In genomic region chr2:8510055-8510454, GRCh38 we compare ENCODE assay signal across 7 cellular contexts.
DNase-seq lines count a peak whose midpoint lies in the region; ATAC-seq and TF ChIP-seq lines count a peak whose summit lies in the region.
"Not testable (repeated sequence)": the region's sequence is repeated elsewhere in the genome, so short reads cannot be mapped to it uniquely, and the experiment has no call there.

No MANE protein-coding gene starts in this region.

- not testable (repeated sequence) for H3K27me3 Mint-ChIP-seq in T-helper 1 cell treated with Interleukin-12 subunit alpha and Interleukin-12 subunit beta and Interleukin-4 antibody, amounts not matched to agents 30 μg/mL and 1 μg/mL, for 36 hours (ENCODE audit: low read depth); activated T-helper 17 cell treated with anti-CD3 and anti-CD28 coated beads, Interleukin-2, amount 50 U/mL, for 72 hours; central memory CD8-positive, alpha-beta T cell; natural killer cell treated with Interleukin-12 subunit alpha and Interleukin-12 subunit beta and Interleukin-15 and Interleukin-18, amount 100 ng/mL, for 72 hours
- H3K27me3 Mint-ChIP-seq in immature natural killer cell (ENCODE audit: low read depth in 3 of 3): peaks cover 7 to 13% (median 8%) of the 10 kb centered on the region in 3 donors

- peaks cover 51% of the 10 kb centered on the region for H3K9me3 Mint-ChIP-seq in T-helper 1 cell treated with Interleukin-12 subunit alpha and Interleukin-12 subunit beta and Interleukin-4 antibody, amounts not matched to agents 30 μg/mL and 1 μg/mL, for 36 hours
- H3K9me3 Mint-ChIP-seq in activated T-helper 17 cell treated with anti-CD3 and anti-CD28 coated beads, Interleukin-2, amount 50 U/mL, for 72 hours; immature natural killer cell; natural killer cell treated with Interleukin-12 subunit alpha and Interleukin-12 subunit beta and Interleukin-15 and Interleukin-18, amount 100 ng/mL, for 72 hours; stimulated activated effector memory CD8-positive, alpha-beta T cell treated with anti-CD3 and anti-CD28 coated beads, Interleukin-12 subunit alpha, Interleukin-12 subunit beta, amount 100 ng/mL, for 72 hours: not testable (repeated sequence)
- peaks cover 10% of the 10 kb centered on the region for H3K9me3 Mint-ChIP-seq in central memory CD8-positive, alpha-beta T cell

- not testable (repeated sequence) for H3K4me2 ChIP-seq in parathyroid adenoma (ENCODE audit: low read length)

- H3K4me3 ChIP-seq in parathyroid adenoma (ENCODE audit: low read depth, low read length): not testable (repeated sequence)

- not testable (repeated sequence) for H3K27me3 ChIP-seq in parathyroid adenoma (ENCODE audit: control insufficient read depth, insufficient read depth, low read length)

- H2AFZ ChIP-seq in parathyroid adenoma: not testable (repeated sequence)

- peaks cover 29% of the 10 kb centered on the region for H3K36me3 Mint-ChIP-seq in T-helper 1 cell treated with Interleukin-12 subunit alpha and Interleukin-12 subunit beta and Interleukin-4 antibody, amounts not matched to agents 30 μg/mL and 1 μg/mL, for 36 hours (ENCODE audit: low read depth)
- H3K36me3 Mint-ChIP-seq in activated T-helper 17 cell treated with anti-CD3 and anti-CD28 coated beads, Interleukin-2, amount 50 U/mL, for 72 hours (ENCODE audit: low read depth); central memory CD8-positive, alpha-beta T cell (ENCODE audit: insufficient read depth); immature natural killer cell; stimulated activated effector memory CD8-positive, alpha-beta T cell treated with anti-CD3 and anti-CD28 coated beads, Interleukin-12 subunit alpha, Interleukin-12 subunit beta, amount 100 ng/mL, for 72 hours: not testable (repeated sequence)
- H3K36me3 Mint-ChIP-seq in natural killer cell treated with Interleukin-12 subunit alpha and Interleukin-12 subunit beta and Interleukin-15 and Interleukin-18, amount 100 ng/mL, for 72 hours: peaks cover 14% of the 10 kb centered on the region

- not testable (repeated sequence) for H3K9me3 ChIP-seq in parathyroid adenoma (ENCODE audit: control insufficient read depth, low read length)

- H3K27ac Mint-ChIP-seq in T-helper 1 cell treated with Interleukin-12 subunit alpha and Interleukin-12 subunit beta and Interleukin-4 antibody, amounts not matched to agents 30 μg/mL and 1 μg/mL, for 36 hours: peak overlapping the region; percentile 52
- H3K27ac Mint-ChIP-seq in activated T-helper 17 cell treated with anti-CD3 and anti-CD28 coated beads, Interleukin-2, amount 50 U/mL, for 72 hours: peak overlapping the region; percentile 97
- H3K27ac Mint-ChIP-seq in central memory CD8-positive, alpha-beta T cell (ENCODE audit: low read depth): peak overlapping the region; percentile 7
- H3K27ac Mint-ChIP-seq in immature natural killer cell: peak overlapping the region; percentile 8 to 99 (median 92)
- peak overlapping the region; percentile 2 to 70 for H3K27ac Mint-ChIP-seq in natural killer cell treated with Interleukin-12 subunit alpha and Interleukin-12 subunit beta and Interleukin-15 and Interleukin-18, amount 100 ng/mL, for 72 hours
- H3K27ac Mint-ChIP-seq in stimulated activated effector memory CD8-positive, alpha-beta T cell treated with anti-CD3 and anti-CD28 coated beads, Interleukin-12 subunit alpha, Interleukin-12 subunit beta, amount 100 ng/mL, for 72 hours: peak overlapping the region; percentile 80

- H3K4me1 Mint-ChIP-seq in T-helper 1 cell treated with Interleukin-12 subunit alpha and Interleukin-12 subunit beta and Interleukin-4 antibody, amounts not matched to agents 30 μg/mL and 1 μg/mL, for 36 hours (ENCODE audit: low read depth): peaks cover 35% of the 10 kb centered on the region
- peaks cover 36% of the 10 kb centered on the region for H3K4me1 Mint-ChIP-seq in activated T-helper 17 cell treated with anti-CD3 and anti-CD28 coated beads, Interleukin-2, amount 50 U/mL, for 72 hours
- peaks cover 42% of the 10 kb centered on the region for H3K4me1 Mint-ChIP-seq in central memory CD8-positive, alpha-beta T cell
- peaks cover 62 to 66% of the 10 kb centered on the region in 2 donors for H3K4me1 Mint-ChIP-seq in immature natural killer cell
- H3K4me1 Mint-ChIP-seq in natural killer cell treated with Interleukin-12 subunit alpha and Interleukin-12 subunit beta and Interleukin-15 and Interleukin-18, amount 100 ng/mL, for 72 hours (ENCODE audit: low read depth in 2 of 2): peaks cover 42 to 55% of the 10 kb centered on the region in 2 donors
- H3K4me1 Mint-ChIP-seq in stimulated activated effector memory CD8-positive, alpha-beta T cell treated with anti-CD3 and anti-CD28 coated beads, Interleukin-12 subunit alpha, Interleukin-12 subunit beta, amount 100 ng/mL, for 72 hours: peaks cover 63% of the 10 kb centered on the region

- peak overlapping the region; percentile 96 for H3K27ac ChIP-seq in parathyroid adenoma

- peaks cover 52% of the 10 kb centered on the region for H3K79me2 ChIP-seq in parathyroid adenoma

- not testable (repeated sequence) for DNase-seq in central memory CD8-positive, alpha-beta T cell (ENCODE audit: low spot score in 2 of 2); immature natural killer cell; natural killer cell treated with Interleukin-12 subunit alpha and Interleukin-12 subunit beta and Interleukin-15 and Interleukin-18, amount 100 ng/mL, for 72 hours (ENCODE audit: low spot score); stimulated activated effector memory CD8-positive, alpha-beta T cell treated with anti-CD3 and anti-CD28 coated beads, Interleukin-12 subunit alpha, Interleukin-12 subunit beta, amount 100 ng/mL, for 72 hours (ENCODE audit: low spot score in 2 of 2)

- TF ChIP-seq CTCF in parathyroid adenoma (IDR thresholded peaks at IDR 0.05): not testable (repeated sequence)

- H3K36me3 ChIP-seq in parathyroid adenoma (ENCODE audit: control insufficient read depth, insufficient read depth, low read length): not testable (repeated sequence)

- H3K4me3 Mint-ChIP-seq in T-helper 1 cell treated with Interleukin-12 subunit alpha and Interleukin-12 subunit beta and Interleukin-4 antibody, amounts not matched to agents 30 μg/mL and 1 μg/mL, for 36 hours; activated T-helper 17 cell treated with anti-CD3 and anti-CD28 coated beads, Interleukin-2, amount 50 U/mL, for 72 hours; central memory CD8-positive, alpha-beta T cell; natural killer cell treated with Interleukin-12 subunit alpha and Interleukin-12 subunit beta and Interleukin-15 and Interleukin-18, amount 100 ng/mL, for 72 hours; stimulated activated effector memory CD8-positive, alpha-beta T cell treated with anti-CD3 and anti-CD28 coated beads, Interleukin-12 subunit alpha, Interleukin-12 subunit beta, amount 100 ng/mL, for 72 hours: not testable (repeated sequence)
- peak overlapping the region in 1 of 5 donors; percentile 70 for H3K4me3 Mint-ChIP-seq in immature natural killer cell

- peaks cover 78% of the 10 kb centered on the region for H3K4me1 ChIP-seq in parathyroid adenoma

- ATAC-seq in activated T-helper 17 cell treated with anti-CD3 and anti-CD28 coated beads, Interleukin-2, amount 50 U/mL, for 72 hours (replicated peaks); central memory CD8-positive, alpha-beta T cell (replicated peaks; ENCODE audit: extremely low read depth, poor library complexity, severe bottlenecking); natural killer cell treated with Interleukin-12 subunit alpha and Interleukin-12 subunit beta and Interleukin-15 and Interleukin-18, amount 100 ng/mL, for 72 hours; stimulated activated effector memory CD8-positive, alpha-beta T cell treated with anti-CD3 and anti-CD28 coated beads, Interleukin-12 subunit alpha, Interleukin-12 subunit beta, amount 100 ng/mL, for 72 hours: not testable (repeated sequence)

- not testable (repeated sequence) for H3K9ac ChIP-seq in parathyroid adenoma

Comparison
In these comparisons a context has a peak if more than half of its experiments do, and no peak if none do; other contexts are left out.
1. H3K27ac Mint-ChIP-seq: peak in every context shown above with its lines; median percentile 97 in activated T-helper 17 cell treated with anti-CD3 and anti-CD28 coated beads, Interleukin-2, amount 50 U/mL, for 72 hours; 92 in immature natural killer cell; 80 in stimulated activated effector memory CD8-positive, alpha-beta T cell treated with anti-CD3 and anti-CD28 coated beads, Interleukin-12 subunit alpha, Interleukin-12 subunit beta, amount 100 ng/mL, for 72 hours; 52 in T-helper 1 cell treated with Interleukin-12 subunit alpha and Interleukin-12 subunit beta and Interleukin-4 antibody, amounts not matched to agents 30 μg/mL and 1 μg/mL, for 36 hours; 36 in natural killer cell treated with Interleukin-12 subunit alpha and Interleukin-12 subunit beta and Interleukin-15 and Interleukin-18, amount 100 ng/mL, for 72 hours; 7 in central memory CD8-positive, alpha-beta T cell.